ENCODE assay signal across 1 cellular context in genomic region chr11:73554677-73555320, GRCh38.
TF ChIP-seq lines count a peak whose summit lies in the region.

No MANE protein-coding gene starts in this region.

TF ChIP-seq in WTC11, 78 proteins besides CTCF, POLR2A, EP300 and RAD21 (continued from another document):
- no peak for TF ChIP-seq ARID4B (CRISPR knock-in tag; IDR thresholded peaks at IDR 0.05; ENCODE audit: borderline replicate concordance)
- no peak for TF ChIP-seq HMGA2 (CRISPR knock-in tag; IDR thresholded peaks at IDR 0.05)
- no peak for TF ChIP-seq GABPB1 (CRISPR knock-in tag; IDR thresholded peaks at IDR 0.05)
- no peak for TF ChIP-seq SP1 (CRISPR knock-in tag; conservative IDR thresholded peaks at IDR 0.05)
- no peak for TF ChIP-seq TEAD4 (CRISPR knock-in tag; IDR thresholded peaks at IDR 0.05)
- TF ChIP-seq ZNF396 (CRISPR knock-in tag; IDR thresholded peaks at IDR 0.05; ENCODE audit: borderline replicate concordance), result no peak
- no peak for TF ChIP-seq TP53 (CRISPR knock-in tag; IDR thresholded peaks at IDR 0.05)
